ENCODE assay signal across 11 cellular contexts in genomic region chr13:27968316-27969072, GRCh38. TPM values are rescaled to one million over a fixed set of nuclear protein-coding genes. Genes with fewer than 3 reads are reported as not detected.
DNase-seq lines count a peak whose midpoint lies in the region; ATAC-seq and TF ChIP-seq lines count a peak whose summit lies in the region.
"Had no signal": no experiment of that assay in that cellular context is flagged by ENCODE, and none has a peak within 500 bp of the region (broad histone marks: within the 10 kb centered on the region; RNA-seq: fewer than 3 reads in every experiment).

No MANE protein-coding gene starts in this region.

- peak; percentile 82 for DNase-seq in 8988T
- DNase-seq in HCT116 (ENCODE audit: low read depth, low spot score) = no peak
- DNase-seq in WTC11 (ENCODE audit: low spot score) = peak; percentile 62
- DNase-seq in mesendoderm = peak; percentile 65
- no peak for DNase-seq in T1000 (lab: John Stamatoyannopoulos, UW)
- no peak for DNase-seq in DMS79 (lab: John Stamatoyannopoulos, UW)
- DNase-seq in activated CD4-positive, CD25-positive, alpha-beta regulatory T cell treated with anti-CD3 and anti-CD28 coated beads, Interleukin-2, amount 50 U/mL, for 72 hours = no peak
- DNase-seq in RPMI8226 = no peak
- DNase-seq: left ventricle myocardium superior had no signal

- POLR2A ChIA-PET in HCT116 (lab: Charles Lee) = interaction anchor here (0.9 to 1.9 kb wide), 5 partner anchors 10 to 606 kb away, joined by 3 to 5 read pairs (median 3); no protein-coding TSS in a partner anchor
- POLR2A ChIA-PET in WTC11 (lab: Charles Lee) = no interaction called here

- H3K18ac ChIP-seq in mesendoderm (ENCODE audit: low read length) = no peak overlapping the region

- no peak overlapping the region for H2BK15ac ChIP-seq in mesendoderm (replicated peaks; ENCODE audit: low read depth)

- H2AK5ac ChIP-seq in mesendoderm (ENCODE audit: low read length) = no peak overlapping the region

- H4K20me1 ChIP-seq in HCT116 (ENCODE audit: insufficient read depth) = no peaks in the 10 kb centered on the region

- H3K36me3 Mint-ChIP-seq in WTC11 = no peaks in the 10 kb centered on the region
- H3K36me3 Mint-ChIP-seq: activated naive CD4-positive, alpha-beta T cell treated with anti-CD3 and anti-CD28 coated beads, Interleukin-2, amount 50 U/mL, for 24 hours had no signal

- ATAC-seq in HCT116 (peak; percentile 64), WTC11 (peak; percentile 1; the same call in 1 of the 2 replicates)
- ATAC-seq: left ventricle myocardium superior had no signal

- no peak overlapping the region for H2AFZ ChIP-seq in HCT116 (ENCODE audit: low read depth, low read length, poor library complexity, severe bottlenecking)

- no peak for TF ChIP-seq POLR2A in HCT116 (IDR thresholded peaks at IDR 0.05; ENCODE audit: borderline replicate concordance, extremely low read depth, insufficient read depth, insufficient read length)

- H3K4me3 Mint-ChIP-seq in WTC11 = peak overlapping the region; percentile 54

- no peaks in the 10 kb centered on the region for H3K9me2 ChIP-seq in HCT116 (ENCODE audit: insufficient read depth)

- intact Hi-C loops in HCT116 (cut with micrococcal nuclease) = loop anchor here (5.0 kb wide), 1 partner anchor 586 kb away; no protein-coding TSS in a partner anchor

- H3K23ac ChIP-seq in mesendoderm (ENCODE audit: low read length) = peak overlapping the region; percentile 89

- H3K79me2 ChIP-seq in HCT116 (ENCODE audit: insufficient read depth, low read length) = peaks cover 40% of the 10 kb centered on the region
- no peaks in the 10 kb centered on the region for H3K79me2 ChIP-seq in mesendoderm (ENCODE audit: control insufficient read depth, insufficient read depth, low read length)

- peaks cover 6 to 20% of the 10 kb centered on the region in 2 experiments; a peak in 3 of 4 replicates for H3K4me1 ChIP-seq in HCT116 (ENCODE audit: control insufficient read depth in 1 of 2, insufficient read depth in 2 of 2, low read length in 2 of 2)
- H3K4me1 ChIP-seq in mesendoderm (ENCODE audit: control insufficient read depth, low read depth, low read length) = peaks cover 12% of the 10 kb centered on the region

- no peak overlapping the region for H4K8ac ChIP-seq in mesendoderm (ENCODE audit: low read depth, low read length)

- H2BK120ac ChIP-seq in mesendoderm (ENCODE audit: low read depth, low read length) = no peak overlapping the region

- TF ChIP-seq CTCF in HCT116 (IDR thresholded peaks at IDR 0.05 in 2 of 3, conservative IDR thresholded peaks at IDR 0.05 in 1 of 3; ENCODE audit: borderline replicate concordance in 1 of 3, insufficient read depth in 1 of 3, low read depth in 2 of 3, low read length in 2 of 3) (0 out of 6 replicates have a peak, but pooled peaks of 1 of the 3 experiments have one; percentile 1), WTC11 (IDR thresholded peaks at IDR 0.05) (no peak)

- CTCF ChIA-PET in HCT116 (lab: Charles Lee) = interaction anchor here (1.1 to 2.9 kb wide), 6 partner anchors 10 to 606 kb away, joined by 3 to 14 read pairs (median 8); no protein-coding TSS in a partner anchor
- CTCF ChIA-PET in WTC11 (lab: Charles Lee) = interaction anchor here (1.0 to 6.1 kb wide), 11 partner anchors 8 to 606 kb away, joined by 3 to 53 read pairs (median 7); no protein-coding TSS in a partner anchor

- H3K27ac ChIP-seq in HCT116 (ENCODE audit: low read depth, low read length) (peak overlapping the region; percentile 83), mesendoderm (ENCODE audit: low read depth, low read length) (no peak overlapping the region)
- H3K27ac ChIP-seq: C4-2B had no signal

- BruUV-seq in HCT116 (replicated peaks; lab: Mats Ljungman, UMichigan) = no TSS peak

- no peaks in the 10 kb centered on the region for H3K27me3 ChIP-seq in HCT116 (ENCODE audit: insufficient read depth, low read length)
- peaks cover 57% of the 10 kb centered on the region for H3K27me3 ChIP-seq in mesendoderm (ENCODE audit: insufficient read depth, low read length, poor library complexity)

- no peaks in the 10 kb centered on the region for H3K9me3 ChIP-seq in HCT116 (ENCODE audit: control insufficient read depth in 1 of 2, insufficient read depth in 1 of 2, low read depth in 1 of 2, low read length in 2 of 2)

- peaks cover 62% of the 10 kb centered on the region for H3K4me1 Mint-ChIP-seq in WTC11

- H3K36me3 ChIP-seq in HCT116 (ENCODE audit: control insufficient read depth in 1 of 2, insufficient read depth in 2 of 2, low read length in 2 of 2) (no peaks in the 10 kb centered on the region; a peak in 1 of 4 replicates), mesendoderm (ENCODE audit: control insufficient read depth, insufficient read depth, low read length) (no peaks in the 10 kb centered on the region)

- H3K27me3 Mint-ChIP-seq in WTC11 (ENCODE audit: low read depth) = peaks cover 100% of the 10 kb centered on the region

- peak overlapping the region; percentile 52 for H3K56ac ChIP-seq in mesendoderm (ENCODE audit: low read length)

- H3K79me1 ChIP-seq in mesendoderm (ENCODE audit: low read length) = no peaks in the 10 kb centered on the region

- H3K4me2 ChIP-seq in HCT116 (ENCODE audit: low read length) (peak overlapping the region; percentile 97), mesendoderm (ENCODE audit: low read length) (peak overlapping the region; percentile 90)

- no peak overlapping the region for H3K27ac Mint-ChIP-seq in WTC11
- H3K27ac Mint-ChIP-seq: activated naive CD4-positive, alpha-beta T cell treated with anti-CD3 and anti-CD28 coated beads, Interleukin-2, amount 50 U/mL, for 24 hours had no signal

- H2BK5ac ChIP-seq in mesendoderm (ENCODE audit: low read length) = no peak overlapping the region

- H3K9ac ChIP-seq in HCT116 (ENCODE audit: low read length) = peak overlapping the region; percentile 94
- peak overlapping the region; percentile 53 for H3K9ac ChIP-seq in mesendoderm (ENCODE audit: low read length)

- no peak overlapping the region for H3K4ac ChIP-seq in mesendoderm (ENCODE audit: low read depth, low read length)

- no peak for TF ChIP-seq RAD21 in HCT116 (IDR thresholded peaks at IDR 0.05; ENCODE audit: low read depth)

- no CpG with 5 or more reads among the region's 85 CpGs for WGBS in mesendoderm (ENCODE audit: extremely low coverage, insufficient coverage, low lambda C conversion rate)

- H3K4me3 ChIP-seq in HCT116 (replicated peaks in 1 of 2; ENCODE audit: low read depth in 1 of 2, low read length in 2 of 2) = peak overlapping the region; percentile 81 to 84
- peak overlapping the region; percentile 22 for H3K4me3 ChIP-seq in mesendoderm (ENCODE audit: low read length)

- H4K5ac ChIP-seq in mesendoderm (ENCODE audit: low read length) = no peak overlapping the region

- RAD21 ChIA-PET in HCT116 (lab: Charles Lee; ENCODE audit: low non-redundant PET in 1 of 2, low total read pairs in 2 of 2, uncharacterized antibody in 2 of 2, unreplicated experiment in 2 of 2) = no interaction called here

- no peaks in the 10 kb centered on the region for H3K9me3 Mint-ChIP-seq in WTC11
- H3K9me3 Mint-ChIP-seq: activated naive CD4-positive, alpha-beta T cell treated with anti-CD3 and anti-CD28 coated beads, Interleukin-2, amount 50 U/mL, for 24 hours had no signal

TF ChIP-seq in HCT116, 20 proteins besides CTCF, POLR2A, EP300 and RAD21 (continues in another document):
- TF ChIP-seq ZFX (IDR thresholded peaks at IDR 0.05) (peak; percentile 75), SIN3A (IDR thresholded peaks at IDR 0.05; ENCODE audit: low read depth) (no peak), EGR1 (IDR thresholded peaks at IDR 0.05; ENCODE audit: low read depth) (no peak), MAX (IDR thresholded peaks at IDR 0.05) (peak; percentile 64), CBX3 (IDR thresholded peaks at IDR 0.05; ENCODE audit: low read depth) (no peak), ELF1 (IDR thresholded peaks at IDR 0.05; ENCODE audit: borderline replicate concordance, low read depth) (no peak), SRF (IDR thresholded peaks at IDR 0.05; ENCODE audit: low read depth) (no peak), SP1 (IDR thresholded peaks at IDR 0.05; ENCODE audit: low read depth) (no peak), ZNF274 (IDR thresholded peaks at IDR 0.05; ENCODE audit: low read depth, low read length) (no peak)

TF ChIP-seq in WTC11, 78 proteins besides CTCF, POLR2A, EP300 and RAD21 (continues in another document):
- TF ChIP-seq JAZF1 (CRISPR knock-in tag; IDR thresholded peaks at IDR 0.05) (no peak), ESRRA (CRISPR knock-in tag; IDR thresholded peaks at IDR 0.05; ENCODE audit: borderline replicate concordance) (no peak)

RNA-seq across cellular contexts. Expression of gene CDX2, which starts 0.6 kb away (rescaled TPM):
- total RNA-seq in HCT116 (2021; ENCODE audit: unreplicated experiment) = 12.5 TPM
- polyA plus RNA-seq in HCT116 (2012) = 10.4 and 11.8 TPM in 2 replicates
- 0.09 to 0.44 TPM (median 0.11 TPM) in 3 replicates for total RNA-seq in WTC11 (2021)
- 1.7 TPM for polyA plus RNA-seq in mesendoderm (2013, experiment 1 of 2)
- polyA plus RNA-seq in mesendoderm (2013, experiment 2 of 2) = 1.8 TPM
- total RNA-seq: left ventricle myocardium superior had no signal

RNA-seq across cellular contexts. Expression of gene URAD, which starts 20.0 kb away (rescaled TPM):
- total RNA-seq in HCT116 (2021; ENCODE audit: unreplicated experiment) (not detected), WTC11 (2021) (not detected in 3 replicates)
- polyA plus RNA-seq in HCT116 (2012) = not detected in 2 replicates
- not detected for polyA plus RNA-seq in mesendoderm (2013, experiment 1 of 2)
- polyA plus RNA-seq in mesendoderm (2013, experiment 2 of 2) = 0.04 TPM
- total RNA-seq: left ventricle myocardium superior had no signal

RNA-seq across cellular contexts. Expression of gene PDX1, which starts 48.7 kb away (rescaled TPM):
- total RNA-seq in HCT116 (2021; ENCODE audit: unreplicated experiment) (1.7 TPM), WTC11 (2021) (not detected in 3 replicates)
- polyA plus RNA-seq in HCT116 (2012) = 0.31 and 0.82 TPM in 2 replicates
- polyA plus RNA-seq in mesendoderm (2013, experiment 1 of 2) = not detected
- polyA plus RNA-seq in mesendoderm (2013, experiment 2 of 2) = not detected
- total RNA-seq: left ventricle myocardium superior had no signal

Comparison
In these comparisons a context has a peak if more than half of its experiments do, and no peak if none do; other contexts are left out.
1. DNase-seq: peak in 8988T (single experiment), WTC11 (single experiment) and mesendoderm (single experiment); none in HCT116 (single experiment), T1000 (single experiment), DMS79 (single experiment), activated CD4-positive, CD25-positive, alpha-beta regulatory T cell treated with anti-CD3 and anti-CD28 coated beads, Interleukin-2, amount 50 U/mL, for 72 hours (single experiment) and RPMI8226 (single experiment).